1 cellular context compared by ENCODE assay signal in the genomic region with DNA sequence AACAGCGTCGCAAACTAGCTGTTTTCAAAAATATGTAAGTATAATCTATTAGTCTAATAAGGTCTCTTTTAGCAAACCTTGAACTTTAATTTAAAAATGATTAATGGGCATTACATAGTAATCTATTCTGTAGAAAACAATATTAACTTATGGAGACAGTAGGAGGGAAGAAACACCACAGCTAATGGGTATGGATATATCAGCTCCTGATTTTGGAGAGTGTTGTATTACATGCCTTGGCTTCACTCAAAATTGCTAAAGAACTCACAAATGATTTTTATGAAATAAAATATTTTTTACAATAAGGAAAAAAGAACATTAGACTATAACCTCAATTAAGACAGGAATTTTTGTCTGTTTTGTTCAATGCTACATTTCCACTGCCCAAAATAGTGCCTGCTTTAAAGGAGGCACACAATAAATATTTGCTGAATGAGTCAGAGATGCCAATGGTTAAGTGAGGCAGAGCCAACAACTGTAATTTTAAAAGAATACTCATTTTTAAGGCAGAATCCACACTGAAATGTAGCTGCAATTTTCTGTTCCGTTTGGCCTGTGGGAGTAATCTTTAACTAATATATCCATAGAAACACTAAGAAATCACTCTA.
TF ChIP-seq lines count a peak whose summit lies in the region.

No MANE protein-coding gene starts in this region.

TF ChIP-seq in HepG2, 621 proteins besides CTCF, POLR2A, EP300 and RAD21:
- peak; percentile 44; the same call in 1 of the 2 replicates for TF ChIP-seq FOSL2 (CRISPR knock-in tag; IDR thresholded peaks at IDR 0.05)
- no peak for TF ChIP-seq ZBTB8A (CRISPR knock-in tag; IDR thresholded peaks at IDR 0.05; ENCODE audit: borderline replicate concordance, low read depth)
